Comparison of ENCODE assay signal across 8 cellular contexts in genomic region chr16:31073823-31074072, GRCh38. TPM values are rescaled to one million over a fixed set of nuclear protein-coding genes. Genes with fewer than 3 reads are reported as not detected.
DNase-seq lines count a peak whose midpoint lies in the region; ATAC-seq and TF ChIP-seq lines count a peak whose summit lies in the region.

No MANE protein-coding gene starts in this region.

- DNase-seq in central memory CD8-positive, alpha-beta T cell (ENCODE audit: low spot score in 2 of 2) = peak in 1 of 2 donors; percentile 68
- DNase-seq in nephron progenitor cell = no peak
- no peak for DNase-seq in NCI-H2196 (lab: John Stamatoyannopoulos, UW; ENCODE audit: unreplicated experiment)
- no peak for DNase-seq in activated CD8-positive, alpha-beta memory T cell treated with anti-CD3 and anti-CD28 coated beads, Interleukin-2, amount 50 U/mL, for 4 hours
- no peak for DNase-seq in activated CD4-positive, CD25-positive, alpha-beta regulatory T cell treated with anti-CD3 and anti-CD28 coated beads, Interleukin-2, amount 50 U/mL, for 72 hours

- peak overlapping the region; percentile 81 for H3K4me3 ChIP-seq in HUES64 (ENCODE audit: low read length)

- H3K9me3 Mint-ChIP-seq in central memory CD8-positive, alpha-beta T cell = no peaks in the 10 kb centered on the region
- H3K9me3 Mint-ChIP-seq in nephron progenitor cell = no peaks in the 10 kb centered on the region

- H3K9ac ChIP-seq in ES-I3 (ENCODE audit: low read depth, low read length) (peak overlapping the region; percentile 97), HUES64 (ENCODE audit: low read depth, low read length) (peak overlapping the region; percentile 95)

- no peaks in the 10 kb centered on the region for H3K27me3 Mint-ChIP-seq in central memory CD8-positive, alpha-beta T cell
- peaks cover 3% of the 10 kb centered on the region for H3K27me3 Mint-ChIP-seq in nephron progenitor cell (ENCODE audit: low read depth, poor library complexity)

- no peaks in the 10 kb centered on the region for H3K27me3 ChIP-seq in HUES64 (ENCODE audit: insufficient read depth, low read length)

- H3K27ac ChIP-seq in HUES64 (ENCODE audit: low read depth, low read length) = peak overlapping the region; percentile 96

- H3K9me3 ChIP-seq in ES-I3 (ENCODE audit: control insufficient read depth, insufficient read depth, low read length) (no peaks in the 10 kb centered on the region), HUES64 (ENCODE audit: insufficient read depth, low read depth, low read length) (no peaks in the 10 kb centered on the region)

- WGBS in HUES64 = under 1% methylated on average over 7 of the region's 7 CpGs

- TF ChIP-seq CTCF in nephron progenitor cell (IDR thresholded peaks at IDR 0.05) = no peak

- H3K4me1 Mint-ChIP-seq in central memory CD8-positive, alpha-beta T cell = peaks cover 43% of the 10 kb centered on the region
- H3K4me1 Mint-ChIP-seq in nephron progenitor cell = peaks cover 32% of the 10 kb centered on the region

- H3K36me3 Mint-ChIP-seq in central memory CD8-positive, alpha-beta T cell (ENCODE audit: insufficient read depth) = peaks cover 24% of the 10 kb centered on the region
- H3K36me3 Mint-ChIP-seq in nephron progenitor cell (ENCODE audit: low read depth) = peaks cover 24% of the 10 kb centered on the region

- H3K36me3 ChIP-seq in ES-I3 (ENCODE audit: insufficient read depth, low read length) (no peaks in the 10 kb centered on the region), HUES64 (ENCODE audit: insufficient read depth, low read length) (peaks cover 30% of the 10 kb centered on the region)

- H3K4me3 Mint-ChIP-seq in central memory CD8-positive, alpha-beta T cell = peak overlapping the region; percentile 87
- peak overlapping the region; percentile 97 for H3K4me3 Mint-ChIP-seq in nephron progenitor cell

- H3K4me1 ChIP-seq in ES-I3 (ENCODE audit: insufficient read depth, low read length) = 0 out of 2 replicates have a peak, but pooled peaks cover 9% of the 10 kb centered on the region
- peaks cover 8% of the 10 kb centered on the region; the same call in 1 of the 2 replicates for H3K4me1 ChIP-seq in HUES64 (ENCODE audit: insufficient read depth, low read length)

- peak overlapping the region; percentile 94 for H3K27ac Mint-ChIP-seq in central memory CD8-positive, alpha-beta T cell (ENCODE audit: low read depth)
- peak overlapping the region; percentile 93 for H3K27ac Mint-ChIP-seq in nephron progenitor cell

- peak; percentile 12 for ATAC-seq in central memory CD8-positive, alpha-beta T cell (replicated peaks; ENCODE audit: extremely low read depth, poor library complexity, severe bottlenecking)
- ATAC-seq in GM21717 (IDR thresholded peaks at IDR 0.05; ENCODE audit: unreplicated experiment) = no peak

RNA-seq across cellular contexts. Expression of gene ZNF668, which starts 0.3 kb away (rescaled TPM):
- polyA plus RNA-seq in HUES64 (2013, experiment 1 of 2) = 12.8 TPM
- polyA plus RNA-seq in HUES64 (2013, experiment 2 of 2) = 8.7 TPM

RNA-seq across cellular contexts. Expression of gene ZNF646, which starts 0.5 kb away (rescaled TPM):
- polyA plus RNA-seq in HUES64 (2013, experiment 1 of 2) = 10.2 TPM
- polyA plus RNA-seq in HUES64 (2013, experiment 2 of 2) = 12.4 TPM

RNA-seq across cellular contexts. Expression of gene PRSS53, which starts 15.0 kb away (rescaled TPM):
- 1.4 TPM for polyA plus RNA-seq in HUES64 (2013, experiment 1 of 2)
- 0.95 TPM for polyA plus RNA-seq in HUES64 (2013, experiment 2 of 2)

RNA-seq across cellular contexts. Expression of gene VKORC1, which starts 20.8 kb away (rescaled TPM):
- 66.6 TPM for polyA plus RNA-seq in HUES64 (2013, experiment 1 of 2)
- 80.0 TPM for polyA plus RNA-seq in HUES64 (2013, experiment 2 of 2)

RNA-seq across cellular contexts. Expression of gene BCKDK, which starts 34.4 kb away (rescaled TPM):
- 34.1 TPM for polyA plus RNA-seq in HUES64 (2013, experiment 1 of 2)
- polyA plus RNA-seq in HUES64 (2013, experiment 2 of 2) = 44.3 TPM
